1 cellular context compared by ENCODE assay signal in genomic region chr18:76431437-76432273, GRCh38.
TF ChIP-seq lines count a peak whose summit lies in the region.

No MANE protein-coding gene starts in this region.

TF ChIP-seq in H1, 55 proteins besides CTCF, POLR2A, EP300 and RAD21 (continued from another document):
- TF ChIP-seq E2F6 (IDR thresholded peaks at IDR 0.05) (peak; percentile 65), KDM5A (IDR thresholded peaks at IDR 0.05; ENCODE audit: low read length) (no peak), KDM4A (IDR thresholded peaks at IDR 0.05; ENCODE audit: low read depth, low read length, severe bottlenecking) (no peak), TEAD4 (IDR thresholded peaks at IDR 0.05; ENCODE audit: low read depth, low read length) (no peak)
